11 cellular contexts compared by ENCODE assay signal in the genomic region with DNA sequence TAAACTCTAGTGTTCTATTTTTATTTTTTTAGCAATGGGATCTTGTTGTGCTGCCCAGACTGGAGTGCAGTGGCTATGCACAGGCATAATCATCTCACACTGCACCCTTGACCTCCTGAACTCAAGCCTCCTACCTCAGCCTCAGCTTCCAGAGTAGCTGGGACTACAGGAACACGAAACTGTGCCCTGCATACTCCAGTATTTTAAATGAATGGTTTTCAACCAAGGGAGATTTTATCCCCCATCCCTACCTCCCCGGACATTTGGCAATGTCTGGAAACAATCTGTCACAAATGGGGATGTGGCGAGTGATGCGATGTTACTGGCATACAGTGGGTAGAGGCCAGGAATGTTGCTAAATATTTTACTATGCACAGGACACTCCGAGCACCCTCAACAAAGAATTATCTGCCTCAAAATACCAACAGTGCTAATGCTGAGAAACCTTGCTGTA. TPM values are rescaled to one million over a fixed set of nuclear protein-coding genes. Genes with fewer than 3 reads are reported as not detected.
A peak's percentile ranks its signal among the peaks of the same experiment; 100 is the strongest.
DNase-seq lines count a peak whose midpoint lies in the region; FAIRE-seq and TF ChIP-seq lines count a peak whose summit lies in the region.
"Had no signal": no experiment of that assay in that cellular context is flagged by ENCODE, and none has a peak within 500 bp of the region (broad histone marks: within the 10 kb centered on the region; RNA-seq: fewer than 3 reads in every experiment).

No MANE protein-coding gene starts in this region.

- H3K9me3 Mint-ChIP-seq in astrocyte (ENCODE audit: unreplicated experiment) (no peaks in the 10 kb centered on the region), nephron progenitor cell (no peaks in the 10 kb centered on the region)
- H3K9me3 Mint-ChIP-seq: type B pancreatic cell had no signal

- H2BK15ac ChIP-seq in mesenchymal stem cell (ENCODE audit: low read depth, poor library complexity, severe bottlenecking): no peak overlapping the region

- H3K4me3 ChIP-seq in H7 (ENCODE audit: insufficient read depth, low read depth, low read length) (peak overlapping the region; percentile 95; the same call in 1 of the 2 replicates), astrocyte (ENCODE audit: insufficient read depth, low read depth, low read length) (peak overlapping the region; percentile 90), mesenchymal stem cell (ENCODE audit: insufficient read depth in 1 of 2, low read depth in 1 of 2, low read length in 2 of 2) (peak overlapping the region in 1 of 2 experiments; percentile 88)

- H3K4me1 Mint-ChIP-seq in astrocyte (ENCODE audit: low read depth, unreplicated experiment): peaks cover 15% of the 10 kb centered on the region
- peaks cover 65% of the 10 kb centered on the region for H3K4me1 Mint-ChIP-seq in nephron progenitor cell

- H3K9ac ChIP-seq in astrocyte (ENCODE audit: low read length) (peak overlapping the region; percentile 95), mesenchymal stem cell (ENCODE audit: low read length) (peak overlapping the region; percentile 95)

- H3K79me2 ChIP-seq in astrocyte (ENCODE audit: insufficient read depth, low read length): peaks cover 87% of the 10 kb centered on the region

- H2AFZ ChIP-seq in astrocyte (ENCODE audit: low read depth, low read length) (no peak overlapping the region), mesenchymal stem cell (ENCODE audit: low read depth, low read length) (no peak overlapping the region)

- H3K27me3 ChIP-seq in H7 (ENCODE audit: control insufficient read depth, insufficient read depth, low read length) (no peaks in the 10 kb centered on the region), astrocyte (ENCODE audit: insufficient read depth, low read length) (no peaks in the 10 kb centered on the region), mesenchymal stem cell (ENCODE audit: control insufficient read depth in 1 of 2, insufficient read depth in 1 of 2, low read length in 2 of 2) (no peaks in the 10 kb centered on the region)

- H4K91ac ChIP-seq in mesenchymal stem cell (ENCODE audit: low read length): no peak overlapping the region

- H3K79me1 ChIP-seq in mesenchymal stem cell (replicated peaks; ENCODE audit: low read length, poor library complexity, severe bottlenecking): peaks cover 4% of the 10 kb centered on the region

- H3K27ac Mint-ChIP-seq in astrocyte (ENCODE audit: unreplicated experiment) (no peak overlapping the region), nephron progenitor cell (no peak overlapping the region)
- H3K27ac Mint-ChIP-seq: type B pancreatic cell had no signal

- H3K4me1 ChIP-seq in astrocyte (ENCODE audit: insufficient read depth, low read length): peaks cover 14% of the 10 kb centered on the region
- peaks cover 3% of the 10 kb centered on the region for H3K4me1 ChIP-seq in mesenchymal stem cell (ENCODE audit: control insufficient read depth, insufficient read depth, low read depth, low read length)

- H3K36me3 Mint-ChIP-seq in astrocyte (ENCODE audit: low read depth, unreplicated experiment): peaks cover 19% of the 10 kb centered on the region
- peaks cover 47% of the 10 kb centered on the region for H3K36me3 Mint-ChIP-seq in nephron progenitor cell (ENCODE audit: low read depth)

- H3K4me2 ChIP-seq in astrocyte (ENCODE audit: low read length) (peak overlapping the region; percentile 85), mesenchymal stem cell (ENCODE audit: low read length, poor library complexity, severe bottlenecking) (peak overlapping the region; percentile 82)

- peak; percentile 72 for DNase-seq in AG08395 (ENCODE audit: low spot score)
- DNase-seq in H7: no peak
- DNase-seq in astrocyte (ENCODE audit: low read depth): peak; percentile 31
- DNase-seq in mesenchymal stem cell: peak; percentile 53
- DNase-seq in nephron progenitor cell: no peak
- DNase-seq in NCI-H187 (lab: John Stamatoyannopoulos, UW): no peak
- no peak for DNase-seq in NCI-H128 (lab: John Stamatoyannopoulos, UW; ENCODE audit: unreplicated experiment)
- DNase-seq in NCI-H2029 (lab: John Stamatoyannopoulos, UW): no peak
- DNase-seq: left colon, NCI-H1436 treated with DMSO at 0.1 percent for 48 hours had no signal

- H4K8ac ChIP-seq in mesenchymal stem cell (ENCODE audit: low read length): no peak overlapping the region

- peaks cover 22% of the 10 kb centered on the region for H4K20me1 ChIP-seq in astrocyte (ENCODE audit: insufficient read depth, low read length)

- H3K27me3 Mint-ChIP-seq in astrocyte (ENCODE audit: low read depth, unreplicated experiment): no peaks in the 10 kb centered on the region
- peaks cover 3% of the 10 kb centered on the region for H3K27me3 Mint-ChIP-seq in nephron progenitor cell (ENCODE audit: low read depth, poor library complexity)
- H3K27me3 Mint-ChIP-seq: type B pancreatic cell had no signal

- no peak overlapping the region for H3K14ac ChIP-seq in mesenchymal stem cell (ENCODE audit: low read length in 2 of 2)

- peak overlapping the region; percentile 65 for H2AK5ac ChIP-seq in mesenchymal stem cell (ENCODE audit: low read length, severe bottlenecking)

- WGBS in mesenchymal stem cell: 45% methylated on average over 3 of the region's 5 CpGs

- H2BK120ac ChIP-seq in mesenchymal stem cell (ENCODE audit: low read depth, low read length): no peak overlapping the region

- peak overlapping the region in 1 of 2 experiments; percentile 51 for H3K4ac ChIP-seq in mesenchymal stem cell (ENCODE audit: low read depth in 1 of 2, low read length in 2 of 2)

- no peak for FAIRE-seq in astrocyte (lab: Jason Lieb, UNC)

- H2BK12ac ChIP-seq in mesenchymal stem cell (ENCODE audit: low read length in 2 of 2): peak overlapping the region in 1 of 2 experiments; percentile 56

- H3K36me3 ChIP-seq in H7 (replicated peaks; ENCODE audit: control insufficient read depth, insufficient read depth, low read length) (peaks cover 25% of the 10 kb centered on the region), astrocyte (ENCODE audit: insufficient read depth, low read length) (peaks cover 24% of the 10 kb centered on the region), mesenchymal stem cell (ENCODE audit: control insufficient read depth in 1 of 2, insufficient read depth in 2 of 2, low read depth in 1 of 2, low read length in 2 of 2) (peaks cover 5 to 31% of the 10 kb centered on the region in 2 experiments)

- no peaks in the 10 kb centered on the region for H3K9me3 ChIP-seq in astrocyte (ENCODE audit: insufficient read depth, low read depth, low read length)
- no peaks in the 10 kb centered on the region for H3K9me3 ChIP-seq in mesenchymal stem cell (ENCODE audit: control insufficient read depth, low read length)

- TF ChIP-seq CTCF in astrocyte (IDR thresholded peaks at IDR 0.05; ENCODE audit: insufficient read depth, low read depth, low read length) (no peak), nephron progenitor cell (IDR thresholded peaks at IDR 0.05) (no peak)

- peak overlapping the region; percentile 95 for H3K27ac ChIP-seq in astrocyte (ENCODE audit: low read depth, low read length)
- peak overlapping the region; percentile 79 for H3K27ac ChIP-seq in mesenchymal stem cell (ENCODE audit: low read length, poor library complexity, severe bottlenecking)

- no peak overlapping the region for H3K23ac ChIP-seq in mesenchymal stem cell (ENCODE audit: low read length in 2 of 2)

- H2BK5ac ChIP-seq in mesenchymal stem cell (ENCODE audit: low read depth, low read length, poor library complexity, severe bottlenecking): peak overlapping the region; percentile 73

- H3K4me3 Mint-ChIP-seq in astrocyte (ENCODE audit: unreplicated experiment): no peak overlapping the region
- H3K4me3 Mint-ChIP-seq in nephron progenitor cell: no peak overlapping the region
- H3K4me3 Mint-ChIP-seq: type B pancreatic cell had no signal

- H3K18ac ChIP-seq in mesenchymal stem cell (ENCODE audit: low read depth in 1 of 2, low read length in 2 of 2): peak overlapping the region in 1 of 2 experiments; percentile 24

RNA-seq across cellular contexts. Expression of gene CBX5, which starts 2.1 kb away (rescaled TPM):
- 51.2 and 62.2 TPM in 2 replicates for total RNA-seq in H7 (2014; rRNA removed; shearing (Covaris generic))
- total RNA-seq in astrocyte: 99.9 and 111 TPM in 2 replicates
- polyA plus RNA-seq in mesenchymal stem cell (2013, experiment 1 of 2): 34.7 TPM
- polyA plus RNA-seq in mesenchymal stem cell (2013, experiment 2 of 2): 34.1 TPM

RNA-seq across cellular contexts. Expression of gene HNRNPA1, which starts 2.7 kb away (rescaled TPM):
- total RNA-seq in H7 (2014; rRNA removed; shearing (Covaris generic)): 907 and 952 TPM in 2 replicates
- total RNA-seq in astrocyte: 484 and 612 TPM in 2 replicates
- polyA plus RNA-seq in mesenchymal stem cell (2013, experiment 1 of 2): 983 TPM
- 943 TPM for polyA plus RNA-seq in mesenchymal stem cell (2013, experiment 2 of 2)

RNA-seq across cellular contexts. Expression of gene NFE2, which starts 23.0 kb away (rescaled TPM):
- total RNA-seq in H7 (2014; rRNA removed; shearing (Covaris generic)): 2.2 and 2.9 TPM in 2 replicates
- 0.29 and 0.41 TPM in 2 replicates for total RNA-seq in astrocyte
- polyA plus RNA-seq in mesenchymal stem cell (2013, experiment 1 of 2): 0.12 TPM
- polyA plus RNA-seq in mesenchymal stem cell (2013, experiment 2 of 2): 0.10 TPM

RNA-seq across cellular contexts. Expression of gene COPZ1, which starts 47.1 kb away (rescaled TPM):
- 117 and 121 TPM in 2 replicates for total RNA-seq in H7 (2014; rRNA removed; shearing (Covaris generic))
- 134 and 136 TPM in 2 replicates for total RNA-seq in astrocyte
- 182 TPM for polyA plus RNA-seq in mesenchymal stem cell (2013, experiment 1 of 2)
- 182 TPM for polyA plus RNA-seq in mesenchymal stem cell (2013, experiment 2 of 2)

Comparison
In these comparisons a context has a peak if more than half of its experiments do, and no peak if none do; other contexts are left out.
1. DNase-seq: peak in AG08395 (single experiment), astrocyte (single experiment) and mesenchymal stem cell (single experiment); none in H7 (single experiment), nephron progenitor cell (single experiment), NCI-H187 (0 of 2), NCI-H128 (single experiment) and NCI-H2029 (single experiment).